1 cellular context compared by ENCODE assay signal in the genomic region with DNA sequence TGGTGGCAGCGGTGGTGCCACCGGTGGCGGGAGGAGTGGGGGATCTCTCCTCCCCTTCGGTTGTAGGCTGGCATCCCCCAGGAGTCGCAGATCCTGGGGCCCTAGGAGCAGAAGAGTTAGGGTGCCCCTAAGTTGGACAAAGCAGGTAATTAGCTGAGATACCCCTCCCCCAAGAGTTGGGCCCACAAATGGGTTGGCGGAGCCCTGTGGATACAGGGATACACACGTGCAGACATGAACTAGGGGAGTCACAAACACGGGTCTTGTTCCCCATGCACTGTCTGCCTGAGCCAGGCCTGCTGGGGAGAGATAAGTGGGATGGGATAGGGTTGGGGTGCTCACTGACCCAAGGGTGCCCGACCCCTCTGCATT.
TF ChIP-seq lines count a peak whose summit lies in the region.

No MANE protein-coding gene starts in this region.

TF ChIP-seq in GM23338, 12 proteins besides CTCF, POLR2A, EP300 and RAD21 (continued from another document):
- TF ChIP-seq, protein P1, sequence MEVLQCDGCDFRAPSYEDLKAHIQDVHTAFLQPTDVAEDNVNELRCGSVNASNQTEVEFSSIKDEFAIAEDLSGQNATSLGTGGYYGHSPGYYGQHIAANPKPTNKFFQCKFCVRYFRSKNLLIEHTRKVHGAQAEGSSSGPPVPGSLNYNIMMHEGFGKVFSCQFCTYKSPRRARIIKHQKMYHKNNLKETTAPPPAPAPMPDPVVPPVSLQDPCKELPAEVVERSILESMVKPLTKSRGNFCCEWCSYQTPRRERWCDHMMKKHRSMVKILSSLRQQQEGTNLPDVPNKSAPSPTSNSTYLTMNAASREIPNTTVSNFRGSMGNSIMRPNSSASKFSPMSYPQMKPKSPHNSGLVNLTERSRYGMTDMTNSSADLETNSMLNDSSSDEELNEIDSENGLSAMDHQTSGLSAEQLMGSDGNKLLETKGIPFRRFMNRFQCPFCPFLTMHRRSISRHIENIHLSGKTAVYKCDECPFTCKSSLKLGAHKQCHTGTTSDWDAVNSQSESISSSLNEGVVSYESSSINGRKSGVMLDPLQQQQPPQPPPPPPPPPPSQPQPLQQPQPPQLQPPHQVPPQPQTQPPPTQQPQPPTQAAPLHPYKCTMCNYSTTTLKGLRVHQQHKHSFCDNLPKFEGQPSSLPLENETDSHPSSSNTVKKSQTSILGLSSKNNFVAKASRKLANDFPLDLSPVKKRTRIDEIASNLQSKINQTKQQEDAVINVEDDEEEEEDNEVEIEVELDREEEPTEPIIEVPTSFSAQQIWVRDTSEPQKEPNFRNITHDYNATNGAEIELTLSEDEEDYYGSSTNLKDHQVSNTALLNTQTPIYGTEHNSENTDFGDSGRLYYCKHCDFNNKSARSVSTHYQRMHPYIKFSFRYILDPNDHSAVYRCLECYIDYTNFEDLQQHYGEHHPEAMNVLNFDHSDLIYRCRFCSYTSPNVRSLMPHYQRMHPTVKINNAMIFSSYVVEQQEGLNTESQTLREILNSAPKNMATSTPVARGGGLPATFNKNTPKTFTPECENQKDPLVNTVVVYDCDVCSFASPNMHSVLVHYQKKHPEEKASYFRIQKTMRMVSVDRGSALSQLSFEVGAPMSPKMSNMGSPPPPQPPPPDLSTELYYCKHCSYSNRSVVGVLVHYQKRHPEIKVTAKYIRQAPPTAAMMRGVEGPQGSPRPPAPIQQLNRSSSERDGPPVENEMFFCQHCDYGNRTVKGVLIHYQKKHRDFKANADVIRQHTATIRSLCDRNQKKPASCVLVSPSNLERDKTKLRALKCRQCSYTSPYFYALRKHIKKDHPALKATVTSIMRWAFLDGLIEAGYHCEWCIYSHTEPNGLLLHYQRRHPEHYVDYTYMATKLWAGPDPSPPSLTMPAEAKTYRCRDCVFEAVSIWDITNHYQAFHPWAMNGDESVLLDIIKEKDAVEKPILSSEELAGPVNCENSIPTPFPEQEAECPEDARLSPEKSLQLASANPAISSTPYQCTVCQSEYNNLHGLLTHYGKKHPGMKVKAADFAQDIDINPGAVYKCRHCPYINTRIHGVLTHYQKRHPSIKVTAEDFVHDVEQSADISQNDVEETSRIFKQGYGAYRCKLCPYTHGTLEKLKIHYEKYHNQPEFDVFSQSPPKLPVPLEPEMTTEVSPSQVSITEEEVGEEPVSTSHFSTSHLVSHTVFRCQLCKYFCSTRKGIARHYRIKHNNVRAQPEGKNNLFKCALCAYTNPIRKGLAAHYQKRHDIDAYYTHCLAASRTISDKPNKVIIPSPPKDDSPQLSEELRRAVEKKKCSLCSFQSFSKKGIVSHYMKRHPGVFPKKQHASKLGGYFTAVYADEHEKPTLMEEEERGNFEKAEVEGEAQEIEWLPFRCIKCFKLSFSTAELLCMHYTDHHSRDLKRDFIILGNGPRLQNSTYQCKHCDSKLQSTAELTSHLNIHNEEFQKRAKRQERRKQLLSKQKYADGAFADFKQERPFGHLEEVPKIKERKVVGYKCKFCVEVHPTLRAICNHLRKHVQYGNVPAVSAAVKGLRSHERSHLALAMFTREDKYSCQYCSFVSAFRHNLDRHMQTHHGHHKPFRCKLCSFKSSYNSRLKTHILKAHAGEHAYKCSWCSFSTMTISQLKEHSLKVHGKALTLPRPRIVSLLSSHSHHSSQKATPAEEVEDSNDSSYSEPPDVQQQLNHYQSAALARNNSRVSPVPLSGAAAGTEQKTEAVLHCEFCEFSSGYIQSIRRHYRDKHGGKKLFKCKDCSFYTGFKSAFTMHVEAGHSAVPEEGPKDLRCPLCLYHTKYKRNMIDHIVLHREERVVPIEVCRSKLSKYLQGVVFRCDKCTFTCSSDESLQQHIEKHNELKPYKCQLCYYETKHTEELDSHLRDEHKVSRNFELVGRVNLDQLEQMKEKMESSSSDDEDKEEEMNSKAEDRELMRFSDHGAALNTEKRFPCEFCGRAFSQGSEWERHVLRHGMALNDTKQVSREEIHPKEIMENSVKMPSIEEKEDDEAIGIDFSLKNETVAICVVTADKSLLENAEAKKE (CRISPR knock-in tag; IDR thresholded peaks at IDR 0.05), result no peak
- no peak for TF ChIP-seq POLR2AphosphoS5 (IDR thresholded peaks at IDR 0.05; ENCODE audit: low read depth)
- no peak for TF ChIP-seq STAT1 (IDR thresholded peaks at IDR 0.05; ENCODE audit: unreplicated experiment)
- no peak for TF ChIP-seq EZH2phosphoT487 (IDR thresholded peaks at IDR 0.05; ENCODE audit: unreplicated experiment)
- no peak for TF ChIP-seq ZNF114 (CRISPR knock-in tag; IDR thresholded peaks at IDR 0.05)
- TF ChIP-seq ZNF331 (CRISPR knock-in tag; IDR thresholded peaks at IDR 0.05; ENCODE audit: low read depth), result no peak
- TF ChIP-seq EZH2 (IDR thresholded peaks at IDR 0.05; ENCODE audit: low read depth, unreplicated experiment), result no peak
- TF ChIP-seq, protein P2, sequence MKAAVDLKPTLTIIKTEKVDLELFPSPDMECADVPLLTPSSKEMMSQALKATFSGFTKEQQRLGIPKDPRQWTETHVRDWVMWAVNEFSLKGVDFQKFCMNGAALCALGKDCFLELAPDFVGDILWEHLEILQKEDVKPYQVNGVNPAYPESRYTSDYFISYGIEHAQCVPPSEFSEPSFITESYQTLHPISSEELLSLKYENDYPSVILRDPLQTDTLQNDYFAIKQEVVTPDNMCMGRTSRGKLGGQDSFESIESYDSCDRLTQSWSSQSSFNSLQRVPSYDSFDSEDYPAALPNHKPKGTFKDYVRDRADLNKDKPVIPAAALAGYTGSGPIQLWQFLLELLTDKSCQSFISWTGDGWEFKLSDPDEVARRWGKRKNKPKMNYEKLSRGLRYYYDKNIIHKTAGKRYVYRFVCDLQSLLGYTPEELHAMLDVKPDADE (IDR thresholded peaks at IDR 0.05), result no peak
- TF ChIP-seq, protein P3, sequence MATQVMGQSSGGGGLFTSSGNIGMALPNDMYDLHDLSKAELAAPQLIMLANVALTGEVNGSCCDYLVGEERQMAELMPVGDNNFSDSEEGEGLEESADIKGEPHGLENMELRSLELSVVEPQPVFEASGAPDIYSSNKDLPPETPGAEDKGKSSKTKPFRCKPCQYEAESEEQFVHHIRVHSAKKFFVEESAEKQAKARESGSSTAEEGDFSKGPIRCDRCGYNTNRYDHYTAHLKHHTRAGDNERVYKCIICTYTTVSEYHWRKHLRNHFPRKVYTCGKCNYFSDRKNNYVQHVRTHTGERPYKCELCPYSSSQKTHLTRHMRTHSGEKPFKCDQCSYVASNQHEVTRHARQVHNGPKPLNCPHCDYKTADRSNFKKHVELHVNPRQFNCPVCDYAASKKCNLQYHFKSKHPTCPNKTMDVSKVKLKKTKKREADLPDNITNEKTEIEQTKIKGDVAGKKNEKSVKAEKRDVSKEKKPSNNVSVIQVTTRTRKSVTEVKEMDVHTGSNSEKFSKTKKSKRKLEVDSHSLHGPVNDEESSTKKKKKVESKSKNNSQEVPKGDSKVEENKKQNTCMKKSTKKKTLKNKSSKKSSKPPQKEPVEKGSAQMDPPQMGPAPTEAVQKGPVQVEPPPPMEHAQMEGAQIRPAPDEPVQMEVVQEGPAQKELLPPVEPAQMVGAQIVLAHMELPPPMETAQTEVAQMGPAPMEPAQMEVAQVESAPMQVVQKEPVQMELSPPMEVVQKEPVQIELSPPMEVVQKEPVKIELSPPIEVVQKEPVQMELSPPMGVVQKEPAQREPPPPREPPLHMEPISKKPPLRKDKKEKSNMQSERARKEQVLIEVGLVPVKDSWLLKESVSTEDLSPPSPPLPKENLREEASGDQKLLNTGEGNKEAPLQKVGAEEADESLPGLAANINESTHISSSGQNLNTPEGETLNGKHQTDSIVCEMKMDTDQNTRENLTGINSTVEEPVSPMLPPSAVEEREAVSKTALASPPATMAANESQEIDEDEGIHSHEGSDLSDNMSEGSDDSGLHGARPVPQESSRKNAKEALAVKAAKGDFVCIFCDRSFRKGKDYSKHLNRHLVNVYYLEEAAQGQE (IDR thresholded peaks at IDR 0.05; ENCODE audit: unreplicated experiment), result no peak
- TF ChIP-seq JUNB (IDR thresholded peaks at IDR 0.05; ENCODE audit: unreplicated experiment), result no peak
- no peak for TF ChIP-seq CREB1 (CRISPR knock-in tag; IDR thresholded peaks at IDR 0.05; ENCODE audit: low read depth)
TF ChIP-seq in GM23338: peak in this region for 0.
